ENCODE assay signal across 21 cellular contexts in the genomic region with DNA sequence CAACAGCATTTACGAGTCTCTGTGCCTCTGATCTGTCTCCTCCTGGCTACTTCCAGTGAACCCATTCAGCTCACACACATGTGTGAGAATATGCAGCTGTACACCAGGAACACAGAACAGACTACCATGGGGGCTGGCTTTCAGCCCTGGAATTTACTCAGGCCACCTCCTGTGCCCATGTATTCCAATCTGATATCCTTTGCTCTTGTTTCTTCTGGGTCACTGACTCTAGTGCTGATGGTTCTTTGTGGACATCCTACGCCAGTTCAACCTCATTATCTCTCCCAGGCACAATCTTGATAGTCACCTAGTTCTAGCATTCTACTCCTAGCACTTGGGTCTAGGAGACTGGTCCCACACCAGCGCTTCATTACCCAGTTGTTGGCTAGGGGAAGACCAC. TPM values are rescaled to one million over a fixed set of nuclear protein-coding genes. Genes with fewer than 3 reads are reported as not detected.
DNase-seq lines count a peak whose midpoint lies in the region; ATAC-seq, FAIRE-seq and TF ChIP-seq lines count a peak whose summit lies in the region.
"Had no signal": no experiment of that assay in that cellular context is flagged by ENCODE, and none has a peak within 500 bp of the region (broad histone marks: within the 10 kb centered on the region; RNA-seq: fewer than 3 reads in every experiment).

No MANE protein-coding gene starts in this region.

- TF ChIP-seq CTCF in heart right ventricle (IDR thresholded peaks at IDR 0.05) (no peak), mesothelial cell of epicardium (IDR thresholded peaks at IDR 0.05; ENCODE audit: unreplicated experiment) (no peak), GM10248 (IDR thresholded peaks at IDR 0.05; ENCODE audit: control extremely low read depth, extremely low read depth, low read depth, missing control alignments) (no peak)

- peaks cover 3% of the 10 kb centered on the region for H3K4me1 Mint-ChIP-seq in activated T-helper 17 cell treated with anti-CD3 and anti-CD28 coated beads, Interleukin-2, amount 50 U/mL, for 72 hours
- H3K4me1 Mint-ChIP-seq in mesothelial cell of epicardium = peaks cover 33% of the 10 kb centered on the region
- H3K4me1 Mint-ChIP-seq: stimulated activated effector memory CD8-positive, alpha-beta T cell treated with anti-CD3 and anti-CD28 coated beads, Interleukin-12 subunit alpha, Interleukin-12 subunit beta, amount 100 ng/mL, for 72 hours had no signal

- 87 to 92% methylated on average over 3 of the region's 3 CpGs for WGBS in heart right ventricle, 2 donors

- CTCF ChIA-PET in GM10248 (lab: Yijun Ruan, JAX) = interaction anchor here (0.9 to 1.5 kb wide), 2 partner anchors 21 to 43 kb away, joined by 3 read pairs; no protein-coding TSS in a partner anchor

- DNase-seq in heart right ventricle (no peak), Right ventricle myocardium superior (no peak), mesothelial cell of epicardium (ENCODE audit: low spot score in 2 of 2, unreplicated experiment in 2 of 2) (no peak), GM10248 (ENCODE audit: extremely low spot score) (no peak), urothelium cell line (ENCODE audit: low spot score) (no peak), H7 (no peak)
- DNase-seq: activated CD8-positive, alpha-beta memory T cell treated with anti-CD3 and anti-CD28 coated beads, Interleukin-2, amount 50 U/mL, for 4 hours; activated naive CD4-positive, alpha-beta T cell; CD4-positive, CD25-positive, alpha-beta regulatory T cell; NCI-H1436 treated with DMSO at 0.1 percent for 48 hours; stimulated activated CD4-positive, alpha-beta T cell treated with anti-CD3 and anti-CD28 coated beads, Interleukin-12 subunit alpha, Interleukin-12 subunit beta, amount 100 ng/mL, for 4 hours had no signal

- ATAC-seq in heart right ventricle (no peak), Right ventricle myocardium superior (ENCODE audit: poor library complexity) (no peak), GM18511 (IDR thresholded peaks at IDR 0.05; ENCODE audit: unreplicated experiment) (no peak)
- ATAC-seq in activated T-helper 17 cell treated with anti-CD3 and anti-CD28 coated beads, Interleukin-2, amount 50 U/mL, for 72 hours (replicated peaks) = no peak
- ATAC-seq: A549; stimulated activated effector memory CD8-positive, alpha-beta T cell treated with anti-CD3 and anti-CD28 coated beads, Interleukin-12 subunit alpha, Interleukin-12 subunit beta, amount 100 ng/mL, for 72 hours had no signal

- no peaks in the 10 kb centered on the region for H3K36me3 ChIP-seq in heart right ventricle
- H3K36me3 ChIP-seq in H7 (replicated peaks; ENCODE audit: control insufficient read depth, insufficient read depth, low read length) = no peaks in the 10 kb centered on the region
- H3K36me3 ChIP-seq: left lung, thyroid gland had no signal

- no peak overlapping the region for H3K4me3 Mint-ChIP-seq in activated T-helper 17 cell treated with anti-CD3 and anti-CD28 coated beads, Interleukin-2, amount 50 U/mL, for 72 hours
- no peak overlapping the region for H3K4me3 Mint-ChIP-seq in mesothelial cell of epicardium
- H3K4me3 Mint-ChIP-seq: CD4-positive, CD25-positive, alpha-beta regulatory T cell; stimulated activated effector memory CD8-positive, alpha-beta T cell treated with anti-CD3 and anti-CD28 coated beads, Interleukin-12 subunit alpha, Interleukin-12 subunit beta, amount 100 ng/mL, for 72 hours; T-helper 1 cell treated with Interleukin-12 subunit alpha and Interleukin-12 subunit beta and Interleukin-4 antibody, amounts not matched to agents 30 μg/mL and 1 μg/mL, for 36 hours had no signal

- peak overlapping the region; percentile 27 for H3K27ac Mint-ChIP-seq in activated T-helper 17 cell treated with anti-CD3 and anti-CD28 coated beads, Interleukin-2, amount 50 U/mL, for 72 hours
- H3K27ac Mint-ChIP-seq in mesothelial cell of epicardium = peak overlapping the region; percentile 75
- H3K27ac Mint-ChIP-seq: CD4-positive, CD25-positive, alpha-beta regulatory T cell; progenitor cell of endocrine pancreas; stimulated activated effector memory CD8-positive, alpha-beta T cell treated with anti-CD3 and anti-CD28 coated beads, Interleukin-12 subunit alpha, Interleukin-12 subunit beta, amount 100 ng/mL, for 72 hours; T-helper 1 cell treated with Interleukin-12 subunit alpha and Interleukin-12 subunit beta and Interleukin-4 antibody, amounts not matched to agents 30 μg/mL and 1 μg/mL, for 36 hours had no signal

- POLR2A ChIA-PET in GM10248 (lab: Yijun Ruan, JAX) = no interaction called here

- intact Hi-C loops in heart right ventricle (cut with DNase I) (no loop called here), Right ventricle myocardium superior (cut with DNase I) (no loop called here)

- H3K9me3 ChIP-seq in heart right ventricle = no peaks in the 10 kb centered on the region
- H3K9me3 ChIP-seq: A549, left lung, thyroid gland had no signal

- no peak for FAIRE-seq in urothelium cell line (lab: Jason Lieb, UNC)
- FAIRE-seq: A549, endometrium, frontal cortex had no signal

- H3K27ac ChIP-seq in heart right ventricle = peak overlapping the region in 6 of 10 donors; percentile 11 to 70 (median 55)
- H3K27ac ChIP-seq: A549 had no signal

- H3K27me3 Mint-ChIP-seq in activated T-helper 17 cell treated with anti-CD3 and anti-CD28 coated beads, Interleukin-2, amount 50 U/mL, for 72 hours = peaks cover 33% of the 10 kb centered on the region
- H3K27me3 Mint-ChIP-seq in mesothelial cell of epicardium (ENCODE audit: low read depth) = no peaks in the 10 kb centered on the region
- H3K27me3 Mint-ChIP-seq: CD4-positive, CD25-positive, alpha-beta regulatory T cell had no signal

- H3K9me3 Mint-ChIP-seq in activated T-helper 17 cell treated with anti-CD3 and anti-CD28 coated beads, Interleukin-2, amount 50 U/mL, for 72 hours = no peaks in the 10 kb centered on the region
- H3K9me3 Mint-ChIP-seq in mesothelial cell of epicardium = no peaks in the 10 kb centered on the region
- H3K9me3 Mint-ChIP-seq: stimulated activated effector memory CD8-positive, alpha-beta T cell treated with anti-CD3 and anti-CD28 coated beads, Interleukin-12 subunit alpha, Interleukin-12 subunit beta, amount 100 ng/mL, for 72 hours; T-helper 1 cell treated with Interleukin-12 subunit alpha and Interleukin-12 subunit beta and Interleukin-4 antibody, amounts not matched to agents 30 μg/mL and 1 μg/mL, for 36 hours had no signal

- no peak overlapping the region for H3K4me3 ChIP-seq in heart right ventricle
- no peak overlapping the region for H3K4me3 ChIP-seq in H7 (ENCODE audit: insufficient read depth, low read depth, low read length)
- H3K4me3 ChIP-seq: A549, left lung, thyroid gland had no signal

- H3K4me1 ChIP-seq in heart right ventricle = peaks cover 4 to 30% (median 23%) of the 10 kb centered on the region in 9 donors
- H3K4me1 ChIP-seq: thyroid gland had no signal

- H3K36me3 Mint-ChIP-seq in activated T-helper 17 cell treated with anti-CD3 and anti-CD28 coated beads, Interleukin-2, amount 50 U/mL, for 72 hours (ENCODE audit: low read depth) = no peaks in the 10 kb centered on the region
- H3K36me3 Mint-ChIP-seq in mesothelial cell of epicardium = no peaks in the 10 kb centered on the region
- H3K36me3 Mint-ChIP-seq: CD4-positive, CD25-positive, alpha-beta regulatory T cell; stimulated activated effector memory CD8-positive, alpha-beta T cell treated with anti-CD3 and anti-CD28 coated beads, Interleukin-12 subunit alpha, Interleukin-12 subunit beta, amount 100 ng/mL, for 72 hours had no signal

- H3K27me3 ChIP-seq in heart right ventricle (no peaks in the 10 kb centered on the region), H7 (ENCODE audit: control insufficient read depth, insufficient read depth, low read length) (no peaks in the 10 kb centered on the region)
- H3K27me3 ChIP-seq: left lung, thyroid gland had no signal

RNA-seq across cellular contexts. Expression of a gene that starts 23.0 kb away (rescaled TPM):
- total RNA-seq in heart right ventricle = 10 to 100 TPM; 15.1 to 22.8 (median 20.9) TPM
- 1 to 10 TPM; 2.1 to 3.1 TPM for polyA plus RNA-seq in heart right ventricle
- total RNA-seq in Right ventricle myocardium superior = 16.1 TPM
- 1 to 10 TPM; 2.9 to 5.8 TPM for total RNA-seq in activated T-helper 17 cell treated with anti-CD3 and anti-CD28 coated beads, Interleukin-2, amount 50 U/mL, for 72 hours
- 16.7 to 17.0 TPM (median 17.0 TPM) in 3 replicates for total RNA-seq in mesothelial cell of epicardium
- total RNA-seq in H7 (2014; rRNA removed; shearing (Covaris generic)) = 0.69 and 1.7 TPM in 2 replicates
